Comparison of ENCODE assay signal across 2 cellular contexts in genomic region chr6:42711930-42712329, GRCh38.
TF ChIP-seq lines count a peak whose summit lies in the region.

No MANE protein-coding gene starts in this region.

TF ChIP-seq in HepG2, 621 proteins besides CTCF, POLR2A, EP300 and RAD21:
- no peak for TF ChIP-seq DBP (CRISPR knock-in tag; IDR thresholded peaks at IDR 0.05; ENCODE audit: not compliant biosample characterization)
- TF ChIP-seq ZNF484 (CRISPR knock-in tag; IDR thresholded peaks at IDR 0.05; ENCODE audit: borderline replicate concordance, low read depth), result peak; percentile 99

TF ChIP-seq in GM12878, 131 proteins besides CTCF, POLR2A, EP300 and RAD21:
- TF ChIP-seq GATAD2B (conservative IDR thresholded peaks at IDR 0.05; ENCODE audit: low read depth) (no peak), ZNF592 (IDR thresholded peaks at IDR 0.05) (no peak), USF2 (IDR thresholded peaks at IDR 0.05; ENCODE audit: borderline replicate concordance, low read depth, low read length) (no peak), CHD4 (IDR thresholded peaks at IDR 0.05) (no peak)
